1 cellular context compared by ENCODE assay signal in genomic region chr13:52454459-52454824, GRCh38.
TF ChIP-seq lines count a peak whose summit lies in the region.

No MANE protein-coding gene starts in this region.

TF ChIP-seq in H1, 55 proteins besides CTCF, POLR2A, EP300 and RAD21 (continued from another document):
- TF ChIP-seq ATF3 (IDR thresholded peaks at IDR 0.05; ENCODE audit: insufficient read depth, low read depth, low read length) = no peak
- no peak for TF ChIP-seq CHD1 (IDR thresholded peaks at IDR 0.05; ENCODE audit: low read depth, low read length)
- no peak for TF ChIP-seq FOSL1 (IDR thresholded peaks at IDR 0.05; ENCODE audit: insufficient read depth, low read depth, low read length)
